Comparison of ENCODE assay signal across 28 cellular contexts in genomic region chr2:75495862-75496261, GRCh38.
DNase-seq lines count a peak whose midpoint lies in the region; ATAC-seq, FAIRE-seq and TF ChIP-seq lines count a peak whose summit lies in the region.
"Had no signal": no experiment of that assay in that cellular context is flagged by ENCODE, and none has a peak within 500 bp of the region (broad histone marks: within the 10 kb centered on the region; RNA-seq: fewer than 3 reads in every experiment).

No MANE protein-coding gene starts in this region.

- ATAC-seq in DND-41 (ENCODE audit: insufficient read depth, low read depth), result peak; percentile 62
- no peak for ATAC-seq in HG03457 (IDR thresholded peaks at IDR 0.05; ENCODE audit: unreplicated experiment)
- no peak for ATAC-seq in upper lobe of right lung
- ATAC-seq: PC-3, T-helper 17 cell had no signal

- H3K79me2 ChIP-seq in DND-41 (ENCODE audit: insufficient read depth, low read length), result peaks cover 58% of the 10 kb centered on the region

- H3K4me3 ChIP-seq in DND-41 (ENCODE audit: low read depth in 1 of 2, low read length in 2 of 2), result no peak overlapping the region
- no peak overlapping the region for H3K4me3 ChIP-seq in upper lobe of right lung
- H3K4me3 ChIP-seq: SK-N-MC had no signal

- H2AFZ ChIP-seq in DND-41 (ENCODE audit: low read depth, low read length), result no peak overlapping the region

- H3K9me3 ChIP-seq in DND-41 (ENCODE audit: insufficient read depth, low read length, severe bottlenecking) (no peaks in the 10 kb centered on the region), upper lobe of right lung (no peaks in the 10 kb centered on the region)
- H3K9me3 ChIP-seq: BE2C had no signal

- no peak for TF ChIP-seq CTCF in DND-41 (IDR thresholded peaks at IDR 0.05; ENCODE audit: borderline replicate concordance, extremely low read depth, low read length, poor library complexity, severe bottlenecking)
- no peak for TF ChIP-seq CTCF in upper lobe of right lung (IDR thresholded peaks at IDR 0.05)
- TF ChIP-seq CTCF in CD14-positive monocyte (IDR thresholded peaks at IDR 0.05), result no peak

- no peak overlapping the region for H3K4me2 ChIP-seq in DND-41 (ENCODE audit: insufficient read depth, low read length)

- intact Hi-C loops in upper lobe of right lung (cut with DNase I), result no loop called here
- intact Hi-C loops in CD14-positive monocyte (cut with micrococcal nuclease), result no loop called here

- H3K27me3 ChIP-seq in DND-41 (ENCODE audit: insufficient read depth, low read length, poor library complexity) (no peaks in the 10 kb centered on the region), upper lobe of right lung (no peaks in the 10 kb centered on the region)
- H3K27me3 ChIP-seq: BE2C had no signal

- no peak for FAIRE-seq in frontal cortex (lab: Jason Lieb, UNC)
- FAIRE-seq: HTR-8/SVneo had no signal

- peak overlapping the region; percentile 11 for H3K27ac ChIP-seq in DND-41 (ENCODE audit: low read length)
- H3K27ac ChIP-seq in upper lobe of right lung, result no peak overlapping the region
- H3K27ac ChIP-seq: SK-N-MC had no signal

- DNase-seq in DMS153 treated with DMSO at 0.1 percent for 48 hours (lab: John Stamatoyannopoulos, UW; ENCODE audit: unreplicated experiment) (peak; percentile 37), DND-41 (no peak), NCI-H2029 treated with DMSO at 0.1 percent for 48 hours (lab: John Stamatoyannopoulos, UW) (peak; percentile 63), SK-MEL-5 (ENCODE audit: low read depth, low spot score) (peak; percentile 30), frontal cortex (ENCODE audit: low spot score in 2 of 2) (no peak), upper lobe of right lung (no peak), CD14-positive monocyte (ENCODE audit: low spot score) (no peak)
- DNase-seq: BE2C; CD4-positive, CD25-positive, alpha-beta regulatory T cell; COR-L47; DMS 273 treated with DMSO at 0.1 percent for 48 hours; EL; H9; HFFc6; MV-4-11; NCI-H1105 treated with DMSO at 0.1 percent for 48 hours; NCI-H187 treated with DMSO at 0.1 percent for 48 hours; NCI-H2171 treated with DMSO at 0.1 percent for 48 hours; NCI-H446 treated with DMSO at 0.1 percent for 48 hours; NCI-H82; PC-3; Right ventricle myocardium superior; SW 1271; T-helper 17 cell had no signal

- H3K4me3 Mint-ChIP-seq in CD14-positive monocyte, result no peak overlapping the region
- H3K4me3 Mint-ChIP-seq: CD4-positive, CD25-positive, alpha-beta regulatory T cell; H9; HFFc6; IgD-negative memory B cell; T-helper 17 cell had no signal

- H3K4me1 Mint-ChIP-seq in CD14-positive monocyte, result no peaks in the 10 kb centered on the region
- H3K4me1 Mint-ChIP-seq: CD4-positive, CD25-positive, alpha-beta regulatory T cell; IgD-negative memory B cell; T-helper 17 cell had no signal

- peaks cover 47% of the 10 kb centered on the region for H3K36me3 ChIP-seq in DND-41 (ENCODE audit: insufficient read depth, low read length)
- H3K36me3 ChIP-seq in upper lobe of right lung, result no peaks in the 10 kb centered on the region
- H3K36me3 ChIP-seq: BE2C had no signal

- H3K36me3 Mint-ChIP-seq in CD14-positive monocyte, result no peaks in the 10 kb centered on the region
- H3K36me3 Mint-ChIP-seq: CD4-positive, CD25-positive, alpha-beta regulatory T cell; IgD-negative memory B cell had no signal

- peaks cover 3 to 5% (median 4%) of the 10 kb centered on the region in 3 donors for H3K27me3 Mint-ChIP-seq in CD14-positive monocyte (ENCODE audit: low read depth in 3 of 3)

- no peak overlapping the region for H3K27ac Mint-ChIP-seq in CD14-positive monocyte
- H3K27ac Mint-ChIP-seq: H9, HFFc6, IgD-negative memory B cell, T-helper 17 cell had no signal

- no peaks in the 10 kb centered on the region for H4K20me1 ChIP-seq in DND-41 (ENCODE audit: insufficient read depth, low read length)

- H3K9ac ChIP-seq in DND-41 (ENCODE audit: low read depth, low read length), result no peak overlapping the region

- in situ Hi-C loops in SK-MEL-5 (cut with HindIII; ENCODE audit: low pct_unique_long_range_greater_than_20kb, low sequenced_read_pairs), result no loop called here

- H3K4me1 ChIP-seq in DND-41 (ENCODE audit: insufficient read depth, low read length) (peaks cover 11% of the 10 kb centered on the region; the same call in 1 of the 2 replicates), upper lobe of right lung (no peaks in the 10 kb centered on the region)
- H3K4me1 ChIP-seq: BE2C had no signal

- peaks cover 0 to 4% (median 1%) of the 10 kb centered on the region in 7 donors for H3K9me3 Mint-ChIP-seq in CD14-positive monocyte
- H3K9me3 Mint-ChIP-seq: H9, HFFc6 had no signal

Comparison
In these comparisons a context has a peak if more than half of its experiments do, and no peak if none do; other contexts are left out.
1. DNase-seq: peak in DMS153 treated with DMSO at 0.1 percent for 48 hours (single experiment), NCI-H2029 treated with DMSO at 0.1 percent for 48 hours (single experiment) and SK-MEL-5 (single experiment); none in DND-41 (single experiment), frontal cortex (0 of 2), upper lobe of right lung (single experiment) and CD14-positive monocyte (single experiment).